26 cellular contexts compared by ENCODE assay signal in genomic region chr18:45060102-45060501, GRCh38.
DNase-seq lines count a peak whose midpoint lies in the region; ATAC-seq, FAIRE-seq and TF ChIP-seq lines count a peak whose summit lies in the region.
"Had no signal": no experiment of that assay in that cellular context is flagged by ENCODE, and none has a peak within 500 bp of the region (broad histone marks: within the 10 kb centered on the region; RNA-seq: fewer than 3 reads in every experiment).

No MANE protein-coding gene starts in this region.

- H3K4me3 ChIP-seq in K562 = no peak overlapping the region
- H3K4me3 ChIP-seq: GM23338, prostate gland, stomach, thyroid gland had no signal

- no peak overlapping the region for H2AFZ ChIP-seq in K562 (ENCODE audit: low read depth, low read length)
- H2AFZ ChIP-seq: GM23338 had no signal

- ATAC-seq in K562 = peak; percentile 49
- no peak for ATAC-seq in HG03139 (IDR thresholded peaks at IDR 0.05; ENCODE audit: unreplicated experiment)
- ATAC-seq in GM18519 (IDR thresholded peaks at IDR 0.05; ENCODE audit: low FRiP score, unreplicated experiment) = no peak
- ATAC-seq: GM23338 had no signal

- peaks cover 10 to 48% of the 10 kb centered on the region in 2 experiments; a peak in 4 of 5 replicates for H3K4me1 ChIP-seq in K562 (replicated peaks in 1 of 2; ENCODE audit: control insufficient read depth in 2 of 2, insufficient read depth in 2 of 2, low read length in 2 of 2)
- H3K4me1 ChIP-seq: prostate gland had no signal

- H3K27ac ChIP-seq in K562 (ENCODE audit: extremely low read depth, low read depth, low read length) = peak overlapping the region; percentile 79
- H3K27ac ChIP-seq: brain microvascular endothelial cell, prostate gland, RWPE1, stomach, thyroid gland, WERI-Rb-1 had no signal

- H3K27me3 ChIP-seq in K562 (ENCODE audit: control insufficient read depth in 2 of 2, insufficient read depth in 2 of 2, low read length in 2 of 2) = no peaks in the 10 kb centered on the region
- H3K27me3 ChIP-seq: brain microvascular endothelial cell, stomach, thyroid gland had no signal

- POLR2A ChIA-PET in K562 (lab: Yijun Ruan, JAX) = interaction anchor here (1.0 kb wide), 1 partner anchor 26 kb away, joined by 3 read pairs; no protein-coding TSS in a partner anchor

- H3K9me3 ChIP-seq in K562 (replicated peaks; ENCODE audit: control insufficient read depth, insufficient read depth, low read depth, low read length) = no peaks in the 10 kb centered on the region
- H3K9me3 ChIP-seq: prostate gland, stomach, thyroid gland had no signal

- no peaks in the 10 kb centered on the region for H3K9me1 ChIP-seq in K562 (ENCODE audit: control insufficient read depth, insufficient read depth, low read length)

- H3K79me2 ChIP-seq in K562 (ENCODE audit: control insufficient read depth, insufficient read depth, low read length) = no peaks in the 10 kb centered on the region

- TF ChIP-seq POLR2A in K562 (conservative IDR thresholded peaks at IDR 0.05) = no peak

- H3K4me2 ChIP-seq in K562 (ENCODE audit: insufficient read depth, low read length) = peak overlapping the region; percentile 24; the same call in 1 of the 2 replicates
- H3K4me2 ChIP-seq: GM23338 had no signal

- H3K36me3 Mint-ChIP-seq in nephron (ENCODE audit: low read depth) = peaks cover 53% of the 10 kb centered on the region
- H3K36me3 Mint-ChIP-seq: CD4-positive, alpha-beta memory T cell had no signal

- no peak for TF ChIP-seq RAD21 in K562 (CRISPR knock-in tag; conservative IDR thresholded peaks at IDR 0.05 in 1 of 2, IDR thresholded peaks at IDR 0.05 in 1 of 2)

- intact Hi-C loops in K562 (cut with micrococcal nuclease) = no loop called here

- no peak for TF ChIP-seq CTCF in K562 (IDR thresholded peaks at IDR 0.05 in 2 of 3, conservative IDR thresholded peaks at IDR 0.05 in 1 of 3; ENCODE audit: insufficient read depth in 2 of 3, low read depth in 1 of 3, low read length in 3 of 3)
- no peak for TF ChIP-seq CTCF in nephron (IDR thresholded peaks at IDR 0.05; ENCODE audit: unreplicated experiment in 3 of 3)

- no peak for TF ChIP-seq EP300 in K562 (IDR thresholded peaks at IDR 0.05; ENCODE audit: low read length)

- FAIRE-seq in K562 (lab: Jason Lieb, UNC) = peak; percentile 19

- H3K4me3 Mint-ChIP-seq in nephron = no peak overlapping the region
- H3K4me3 Mint-ChIP-seq: activated CD4-positive, alpha-beta T cell treated with anti-CD3 and anti-CD28 coated beads, Interleukin-2, amount 10 ng/mL, durations not matched to agents 7 days and 5 days; CD4-positive, alpha-beta memory T cell; GM23338 had no signal

- no peaks in the 10 kb centered on the region for H3K9me3 Mint-ChIP-seq in nephron
- H3K9me3 Mint-ChIP-seq: activated CD4-positive, alpha-beta T cell treated with anti-CD3 and anti-CD28 coated beads, Interleukin-2, amount 10 ng/mL, durations not matched to agents 7 days and 5 days; GM23338 had no signal

- no TSS peak for BruUV-seq in K562 (replicated peaks; lab: Mats Ljungman, UMichigan)

- H4K20me1 ChIP-seq in K562 (replicated peaks; ENCODE audit: control insufficient read depth, insufficient read depth, low read length) = no peaks in the 10 kb centered on the region

- no peaks in the 10 kb centered on the region for H3K27me3 Mint-ChIP-seq in nephron (ENCODE audit: low read depth)
- H3K27me3 Mint-ChIP-seq: activated CD4-positive, alpha-beta T cell treated with anti-CD3 and anti-CD28 coated beads, Interleukin-2, amount 10 ng/mL, durations not matched to agents 7 days and 5 days; CD4-positive, alpha-beta memory T cell had no signal

- DNase-seq in SIG-M5 treated with dmso at 0.1 percent for 504 hours (lab: John Stamatoyannopoulos, UW; ENCODE audit: unreplicated experiment) = peak; percentile 78
- DNase-seq in SIG-M5 (lab: John Stamatoyannopoulos, UW) = no peak
- peak; percentile 58 for DNase-seq in NOMO-1 treated with DMSO at 0.1 percent for 48 hours (lab: John Stamatoyannopoulos, UW; ENCODE audit: unreplicated experiment)
- peak in 2 of 4 experiments; percentile 6 to 28 for DNase-seq in K562 (ENCODE audit: extremely low read depth in 1 of 4, low spot score in 3 of 4)
- DNase-seq in pons (ENCODE audit: low spot score) = no peak
- DNase-seq: 8988T; activated CD4-positive, alpha-beta T cell treated with anti-CD3 and anti-CD28 coated beads, Interleukin-2, amount 10 ng/mL, durations not matched to agents 7 days and 5 days; activated T-cell treated with anti-CD3 and anti-CD28 coated beads, Interleukin-2, amount 50 U/mL, for 48 hours; CD4-positive, alpha-beta memory T cell; Karpas-422; left cardiac atrium; NCI-H1092 treated with DMSO at 0.1 percent for 48 hours; NCI-H187; NCI-H2171 treated with DMSO at 0.1 percent for 48 hours; NCI-H524 treated with DMSO at 0.1 percent for 48 hours; stomach; T-helper 2 cell; thyroid gland; WERI-Rb-1 had no signal

- H3K27ac Mint-ChIP-seq in nephron = peak overlapping the region in 2 of 3 experiments; percentile 24 to 38
- H3K27ac Mint-ChIP-seq: activated CD4-positive, alpha-beta T cell treated with anti-CD3 and anti-CD28 coated beads, Interleukin-2, amount 10 ng/mL, durations not matched to agents 7 days and 5 days; CD4-positive, alpha-beta memory T cell; GM23338 had no signal

- no peaks in the 10 kb centered on the region for H3K36me3 ChIP-seq in K562 (ENCODE audit: control insufficient read depth, insufficient read depth, low read length)
- H3K36me3 ChIP-seq: brain microvascular endothelial cell, WERI-Rb-1 had no signal

- peak overlapping the region in 1 of 2 experiments; percentile 38; a peak in 2 of 4 replicates for H3K9ac ChIP-seq in K562 (ENCODE audit: insufficient read depth in 1 of 2, low read depth in 2 of 2, low read length in 2 of 2)

- CTCF ChIA-PET in K562 (lab: Yijun Ruan, JAX; ENCODE audit: low intra/inter-chr PET ratio) = no interaction called here

- in situ Hi-C loops in K562 (cut with MboI) = no loop called here

- peaks cover 32% of the 10 kb centered on the region for H3K4me1 Mint-ChIP-seq in nephron
- H3K4me1 Mint-ChIP-seq: activated CD4-positive, alpha-beta T cell treated with anti-CD3 and anti-CD28 coated beads, Interleukin-2, amount 10 ng/mL, durations not matched to agents 7 days and 5 days; CD4-positive, alpha-beta memory T cell had no signal

TF ChIP-seq in K562, 482 proteins besides CTCF, POLR2A, EP300 and RAD21 (continues in another document):
- TF ChIP-seq TRIM24 (IDR thresholded peaks at IDR 0.05) (0 out of 4 replicates have a peak, but pooled peaks of 1 of the 2 experiments have one; percentile 5), NCOA2 (IDR thresholded peaks at IDR 0.05; ENCODE audit: partially characterized antibody in 2 of 2) (no peak), HMBOX1 (IDR thresholded peaks at IDR 0.05) (peak; percentile 9; the same call in 1 of the 2 replicates), CEBPG (CRISPR knock-in tag; IDR thresholded peaks at IDR 0.05) (no peak), CEBPG (tag; conservative IDR thresholded peaks at IDR 0.05 in 1 of 2, IDR thresholded peaks at IDR 0.05 in 1 of 2) (peak; percentile 84 to 90), ARID1B (IDR thresholded peaks at IDR 0.05) (peak; percentile 48), SMARCE1 (IDR thresholded peaks at IDR 0.05) (0 out of 2 replicates have a peak, but pooled peaks have one; percentile 6), AFF1 (IDR thresholded peaks at IDR 0.05; ENCODE audit: low read depth in 1 of 2, partially characterized antibody in 2 of 2) (no peak), IRF9 (tag; IDR thresholded peaks at IDR 0.05) (0 out of 2 replicates have a peak, but pooled peaks have one; percentile 31), FOSL1 (tag; conservative IDR thresholded peaks at IDR 0.05) (peak; percentile 85)

Comparison
In these comparisons a context has a peak if more than half of its experiments do, and no peak if none do; other contexts are left out.
1. DNase-seq: peak in SIG-M5 treated with dmso at 0.1 percent for 504 hours (single experiment) and NOMO-1 treated with DMSO at 0.1 percent for 48 hours (single experiment); none in SIG-M5 (single experiment) and pons (single experiment).